In the genomic region with DNA sequence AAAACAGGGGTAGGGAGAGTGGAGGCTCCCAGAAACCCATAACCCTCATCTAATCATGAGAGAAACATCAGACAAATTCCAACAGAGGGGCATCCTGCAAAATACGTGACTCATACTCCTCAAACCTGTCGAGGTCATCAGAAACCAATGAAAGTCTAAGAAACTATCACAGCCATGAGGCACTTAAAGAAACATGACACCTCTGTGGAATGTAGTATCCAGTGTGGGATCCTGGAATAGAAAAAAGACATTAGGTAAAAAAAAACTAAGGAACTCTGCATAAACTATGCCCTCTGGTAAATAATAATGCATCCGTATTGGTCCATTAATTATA, we compare ENCODE assay signal across 12 cellular contexts. TPM values are rescaled to one million over a fixed set of nuclear protein-coding genes. Genes with fewer than 3 reads are reported as not detected.
DNase-seq lines count a peak whose midpoint lies in the region; ATAC-seq, FAIRE-seq and TF ChIP-seq lines count a peak whose summit lies in the region.
"Had no signal": no experiment of that assay in that cellular context is flagged by ENCODE, and none has a peak within 500 bp of the region (broad histone marks: within the 10 kb centered on the region; RNA-seq: fewer than 3 reads in every experiment).

No MANE protein-coding gene starts in this region.

- dilution Hi-C loops in mammary epithelial cell (cut with HindIII; ENCODE audit: low sequenced_read_pairs): no loop called here

- no peaks in the 10 kb centered on the region for H3K79me2 ChIP-seq in mammary epithelial cell (ENCODE audit: insufficient read depth, low read length)
- H3K79me2 ChIP-seq in HepG2 (ENCODE audit: insufficient read depth, low read length): no peaks in the 10 kb centered on the region

- H4K20me1 ChIP-seq in mammary epithelial cell (ENCODE audit: insufficient read depth, low read length) (no peaks in the 10 kb centered on the region), HepG2 (ENCODE audit: insufficient read depth, low read length) (no peaks in the 10 kb centered on the region)

- intact Hi-C loops in A673 (cut with micrococcal nuclease; ENCODE audit: unreplicated experiment): no loop called here
- intact Hi-C loops in mammary epithelial cell (cut with micrococcal nuclease): no loop called here
- intact Hi-C loops in HepG2 (cut with micrococcal nuclease; ENCODE audit: unreplicated experiment): no loop called here

- TF ChIP-seq CTCF in A673 (conservative IDR thresholded peaks at IDR 0.05; ENCODE audit: low read depth, low read length) (no peak), mammary epithelial cell (conservative IDR thresholded peaks at IDR 0.05 in 1 of 2, IDR thresholded peaks at IDR 0.05 in 1 of 2; ENCODE audit: extremely low read depth in 1 of 2, insufficient read depth in 1 of 2, low read depth in 1 of 2, low read length in 2 of 2) (no peak), HepG2 (CRISPR knock-in tag; IDR thresholded peaks at IDR 0.05) (no peak), GM13977 (IDR thresholded peaks at IDR 0.05; ENCODE audit: extremely low read depth, insufficient read depth, missing control alignments) (no peak)

- no TSS peak for BruUV-seq in A673 (replicated peaks; lab: Mats Ljungman, UMichigan)
- BruUV-seq in mammary epithelial cell (replicated peaks; lab: Mats Ljungman, UMichigan): no TSS peak
- no TSS peak for BruUV-seq in HepG2 (replicated peaks; lab: Mats Ljungman, UMichigan)

- in situ Hi-C loops in mammary epithelial cell (cut with MboI; ENCODE audit: low sequenced_read_pairs in 2 of 2): no loop called here
- in situ Hi-C loops in HepG2 (cut with HindIII; ENCODE audit: extremely low pct_ligation_motif_present, low pct_unique_long_range_greater_than_20kb): no loop called here
- in situ Hi-C loops in GM13977 (cut with MboI; ENCODE audit: low pct_unique_long_range_greater_than_20kb, low sequenced_read_pairs, unreplicated experiment): no loop called here

- no peak overlapping the region for H3K9ac ChIP-seq in mammary epithelial cell (ENCODE audit: insufficient read depth, low read length)
- H3K9ac ChIP-seq in HepG2 (ENCODE audit: insufficient read depth, low read depth, low read length): no peak overlapping the region

- no peak for TF ChIP-seq EP300 in HepG2 (IDR thresholded peaks at IDR 0.05; ENCODE audit: low read depth in 2 of 2, low read length in 2 of 2)
- TF ChIP-seq EP300 in HepG2 (CRISPR knock-in tag; IDR thresholded peaks at IDR 0.05; ENCODE audit: borderline replicate concordance): no peak

- H3K9me3 ChIP-seq in A673 (ENCODE audit: low read depth, low read length, poor library complexity, severe bottlenecking): no peaks in the 10 kb centered on the region
- no peaks in the 10 kb centered on the region for H3K9me3 ChIP-seq in mammary epithelial cell (replicated peaks; ENCODE audit: insufficient read depth, low read length)
- H3K9me3 ChIP-seq in HepG2 (ENCODE audit: low read length): no peaks in the 10 kb centered on the region
- H3K9me3 ChIP-seq: ovary had no signal

- 20% methylated on average over 3 of the region's 3 CpGs for WGBS in mammary epithelial cell (ENCODE audit: low coverage, missing lambda C conversion rate)
- 45% methylated on average over 3 of the region's 3 CpGs for WGBS in HepG2 (ENCODE audit: low lambda C conversion rate)

- H3K27ac ChIP-seq in A673 (ENCODE audit: low read depth, low read length, poor library complexity, severe bottlenecking): no peak overlapping the region
- peak overlapping the region; percentile 90 for H3K27ac ChIP-seq in mammary epithelial cell (ENCODE audit: insufficient read depth, low read depth, low read length)
- no peak overlapping the region for H3K27ac ChIP-seq in HepG2 (ENCODE audit: extremely low read length, insufficient read depth, low read length)
- H3K27ac ChIP-seq: C4-2B, ovary had no signal

- TF ChIP-seq POLR2A in HepG2 (IDR thresholded peaks at IDR 0.05; ENCODE audit: insufficient read depth in 1 of 2, low read depth in 2 of 2, low read length in 2 of 2): no peak

- H3K27me3 ChIP-seq in A673 (replicated peaks; ENCODE audit: insufficient read depth, low read depth, low read length, poor library complexity): no peaks in the 10 kb centered on the region
- H3K27me3 ChIP-seq in mammary epithelial cell (ENCODE audit: insufficient read depth, low read length): no peaks in the 10 kb centered on the region
- H3K27me3 ChIP-seq in HepG2 (ENCODE audit: control insufficient read depth in 1 of 2, insufficient read depth in 2 of 2, low read length in 2 of 2): 0 out of 5 replicates have a peak, but pooled peaks cover 0 to 3% of the 10 kb centered on the region in 2 experiments
- H3K27me3 ChIP-seq: ovary had no signal

- no peak for TF ChIP-seq RAD21 in HepG2 (CRISPR knock-in tag; IDR thresholded peaks at IDR 0.05)

- CTCF ChIA-PET in A673 (lab: Charles Lee): no interaction called here
- CTCF ChIA-PET in mammary epithelial cell (lab: Charles Lee; ENCODE audit: low non-redundant PET): no interaction called here
- CTCF ChIA-PET in HepG2 (lab: Yijun Ruan, JAX; ENCODE audit: low intra/inter-chr PET ratio, low total read pairs): no interaction called here

- no peak overlapping the region for H3K4me3 ChIP-seq in A673 (ENCODE audit: low read depth, low read length, poor library complexity, severe bottlenecking)
- H3K4me3 ChIP-seq in mammary epithelial cell (replicated peaks in 1 of 3; ENCODE audit: insufficient read depth in 1 of 3, low read depth in 2 of 3, low read length in 3 of 3): no peak overlapping the region
- no peak overlapping the region for H3K4me3 ChIP-seq in HepG2 (replicated peaks in 1 of 3; ENCODE audit: insufficient read depth in 1 of 3, low read depth in 2 of 3, low read length in 3 of 3)
- H3K4me3 ChIP-seq: ovary had no signal

- DNase-seq in A673 (ENCODE audit: low spot score) (peak; percentile 40), HTR-8/SVneo (ENCODE audit: insufficient read length, low spot score) (peak; percentile 93), mammary epithelial cell (peak; percentile 79), HepG2 (ENCODE audit: low spot score) (peak; percentile 41), GM13977 (ENCODE audit: low spot score) (no peak), OCI-M1 (lab: John Stamatoyannopoulos, UW) (no peak)
- no peak for DNase-seq in activated CD8-positive, alpha-beta memory T cell treated with anti-CD3 and anti-CD28 coated beads, Interleukin-2, amount 50 U/mL, for 4 hours
- DNase-seq: activated CD8-positive, alpha-beta T cell treated with anti-CD3 and anti-CD28 coated beads for 36 hours; ovary had no signal

- ATAC-seq in HepG2 (no peak), HG02759 (IDR thresholded peaks at IDR 0.05; ENCODE audit: unreplicated experiment) (no peak)
- ATAC-seq: activated CD8-positive, alpha-beta T cell treated with anti-CD3 and anti-CD28 coated beads for 36 hours had no signal

- POLR2A ChIA-PET in A673 (lab: Charles Lee; ENCODE audit: low non-redundant PET): no interaction called here
- POLR2A ChIA-PET in HepG2 (lab: Yijun Ruan, JAX): no interaction called here

- H2AFZ ChIP-seq in mammary epithelial cell (ENCODE audit: low read depth, low read length): peak overlapping the region; percentile 74
- no peak overlapping the region for H2AFZ ChIP-seq in HepG2 (ENCODE audit: low read length)

- no peaks in the 10 kb centered on the region for H3K36me3 ChIP-seq in A673 (ENCODE audit: insufficient read depth, low read length, poor library complexity, severe bottlenecking)
- H3K36me3 ChIP-seq in mammary epithelial cell (ENCODE audit: insufficient read depth, low read length): no peaks in the 10 kb centered on the region
- H3K36me3 ChIP-seq in HepG2 (replicated peaks in 1 of 2; ENCODE audit: control insufficient read depth in 1 of 2, insufficient read depth in 2 of 2, low read length in 2 of 2): no peaks in the 10 kb centered on the region
- H3K36me3 ChIP-seq: ovary had no signal

- H3K4me1 ChIP-seq in A673 (ENCODE audit: insufficient read depth, low read length, poor library complexity, severe bottlenecking): no peaks in the 10 kb centered on the region
- peaks cover 23% of the 10 kb centered on the region for H3K4me1 ChIP-seq in mammary epithelial cell (ENCODE audit: insufficient read depth, low read length)
- H3K4me1 ChIP-seq in HepG2 (ENCODE audit: insufficient read depth, low read length): peaks cover 41% of the 10 kb centered on the region

- H3K4me2 ChIP-seq in mammary epithelial cell (ENCODE audit: insufficient read depth, low read depth, low read length): peak overlapping the region; percentile 65
- no peak overlapping the region for H3K4me2 ChIP-seq in HepG2 (ENCODE audit: low read depth, low read length)

- no peak for FAIRE-seq in HTR-8/SVneo (lab: Jason Lieb, UNC)
- no peak for FAIRE-seq in HepG2 (lab: Jason Lieb, UNC)
- FAIRE-seq: endometrium had no signal

RNA-seq across cellular contexts. Expression of gene CDH5, which starts 16.4 kb away (rescaled TPM):
- total RNA-seq in A673 (2021) (0.09 and 0.26 TPM in 2 replicates), mammary epithelial cell (under 1 TPM in 1 of 2 donors, not detected in 1; 0.12 TPM), HepG2 (2016; rRNA removed; fragmentation: Illumina TruSeq; extraction: Trizol) (0.34 and 0.71 TPM in 2 replicates)
- polyA plus RNA-seq in mammary epithelial cell (0.03 TPM), HepG2 (2011; rRNA removed) (1.0 and 1.1 TPM in 2 replicates)
- not detected for polyA minus RNA-seq in mammary epithelial cell
- not detected in 2 replicates for total RNA-seq in HepG2 (2016; cell fraction: cytosol; rRNA removed; fragmentation: Illumina TruSeq; extraction: Trizol; ENCODE audit: low read depth)
- 0.37 and 0.46 TPM in 2 replicates for total RNA-seq in HepG2 (2016; cell fraction: insoluble cytoplasmic fraction; rRNA removed; fragmentation: Illumina TruSeq; extraction: Trizol)
- total RNA-seq in HepG2 (2016; cell fraction: membrane; rRNA removed; fragmentation: Illumina TruSeq; extraction: Trizol): 0.15 and 0.24 TPM in 2 replicates
- total RNA-seq in HepG2 (2016; cell fraction: nucleus; rRNA removed; fragmentation: Illumina TruSeq; extraction: Trizol): 0.53 and 0.99 TPM in 2 replicates
- polyA plus RNA-seq in HepG2 (2011; cell fraction: cytosol; rRNA removed): 0.85 and 1.1 TPM in 2 replicates
- polyA plus RNA-seq in HepG2 (2011; cell fraction: nucleus; rRNA removed): 0.78 and 1.3 TPM in 2 replicates
- 0.63 and 2.2 TPM in 2 replicates for polyA plus RNA-seq in HepG2 (2012)
- polyA plus RNA-seq in HepG2 (2016; cell fraction: cytosol; fragmentation: Illumina TruSeq; extraction: Trizol; ENCODE audit: low read depth): 0.03 and 0.07 TPM in 2 replicates
- polyA plus RNA-seq in HepG2 (2016; cell fraction: insoluble cytoplasmic fraction; fragmentation: Illumina TruSeq; extraction: Trizol; ENCODE audit: low read depth): 0.11 and 0.25 TPM in 2 replicates
- 0.09 and 0.19 TPM in 2 replicates for polyA plus RNA-seq in HepG2 (2016; cell fraction: membrane; fragmentation: Illumina TruSeq; extraction: Trizol; ENCODE audit: low read depth)
- polyA plus RNA-seq in HepG2 (2016; cell fraction: nucleus; fragmentation: Illumina TruSeq; extraction: Trizol; ENCODE audit: insufficient read depth, low read depth): 0.67 and 0.83 TPM in 2 replicates
- polyA minus RNA-seq in HepG2 (2011; rRNA and poly(A)+ RNA removed; ENCODE audit: low replicate concordance): 1.8 and 2.9 TPM in 2 replicates
- polyA minus RNA-seq in HepG2 (2011; cell fraction: cytosol; rRNA and poly(A)+ RNA removed): 0.35 and 1.8 TPM in 2 replicates
- polyA minus RNA-seq in HepG2 (2011; cell fraction: nucleus; rRNA and poly(A)+ RNA removed): 0.99 and 3.0 TPM in 2 replicates
- total RNA-seq: activated CD8-positive, alpha-beta T cell treated with anti-CD3 and anti-CD28 coated beads for 36 hours had no signal

RNA-seq across cellular contexts. Expression of gene BEAN1, which starts 44.2 kb away (rescaled TPM):
- not detected in 2 replicates for total RNA-seq in A673 (2021)
- total RNA-seq in mammary epithelial cell: 1 to 10 TPM; 1.3 to 1.9 TPM
- 0.61 TPM for polyA plus RNA-seq in mammary epithelial cell
- not detected for polyA minus RNA-seq in mammary epithelial cell
- total RNA-seq in HepG2 (2016; rRNA removed; fragmentation: Illumina TruSeq; extraction: Trizol): 0.29 and 0.53 TPM in 2 replicates
- total RNA-seq in HepG2 (2016; cell fraction: cytosol; rRNA removed; fragmentation: Illumina TruSeq; extraction: Trizol; ENCODE audit: low read depth): 1.9 TPM in 2 replicates
- total RNA-seq in HepG2 (2016; cell fraction: insoluble cytoplasmic fraction; rRNA removed; fragmentation: Illumina TruSeq; extraction: Trizol): 0.25 and 0.54 TPM in 2 replicates
- total RNA-seq in HepG2 (2016; cell fraction: membrane; rRNA removed; fragmentation: Illumina TruSeq; extraction: Trizol): 0.56 and 1.5 TPM in 2 replicates
- total RNA-seq in HepG2 (2016; cell fraction: nucleus; rRNA removed; fragmentation: Illumina TruSeq; extraction: Trizol): 0.65 TPM in 1 of 2 replicates, not detected in the other
- 1.4 and 3.9 TPM in 2 replicates for polyA plus RNA-seq in HepG2 (2011; rRNA removed)
- polyA plus RNA-seq in HepG2 (2011; cell fraction: cytosol; rRNA removed): 2.0 and 2.5 TPM in 2 replicates
- polyA plus RNA-seq in HepG2 (2011; cell fraction: nucleus; rRNA removed): 3.4 and 5.2 TPM in 2 replicates
- polyA plus RNA-seq in HepG2 (2012): 1.6 and 4.4 TPM in 2 replicates
- 2.9 and 4.2 TPM in 2 replicates for polyA plus RNA-seq in HepG2 (2016; cell fraction: cytosol; fragmentation: Illumina TruSeq; extraction: Trizol; ENCODE audit: low read depth)
- 0.10 TPM in 1 of 2 replicates, not detected in the other for polyA plus RNA-seq in HepG2 (2016; cell fraction: insoluble cytoplasmic fraction; fragmentation: Illumina TruSeq; extraction: Trizol; ENCODE audit: low read depth)
- polyA plus RNA-seq in HepG2 (2016; cell fraction: membrane; fragmentation: Illumina TruSeq; extraction: Trizol; ENCODE audit: low read depth): 2.4 and 2.8 TPM in 2 replicates
- polyA plus RNA-seq in HepG2 (2016; cell fraction: nucleus; fragmentation: Illumina TruSeq; extraction: Trizol; ENCODE audit: insufficient read depth, low read depth): 0.81 and 1.1 TPM in 2 replicates
- 0.21 and 3.5 TPM in 2 replicates for polyA minus RNA-seq in HepG2 (2011; rRNA and poly(A)+ RNA removed; ENCODE audit: low replicate concordance)
- 1.7 TPM in 1 of 2 replicates, not detected in the other for polyA minus RNA-seq in HepG2 (2011; cell fraction: cytosol; rRNA and poly(A)+ RNA removed)
- polyA minus RNA-seq in HepG2 (2011; cell fraction: nucleus; rRNA and poly(A)+ RNA removed): 1.5 and 1.9 TPM in 2 replicates
- total RNA-seq: activated CD8-positive, alpha-beta T cell treated with anti-CD3 and anti-CD28 coated beads for 36 hours had no signal

Comparison
In these comparisons a context has a peak if more than half of its experiments do, and no peak if none do; other contexts are left out.
1. DNase-seq: peak in A673 (single experiment), HTR-8/SVneo (single experiment), mammary epithelial cell (single experiment) and HepG2 (single experiment); none in activated CD8-positive, alpha-beta memory T cell treated with anti-CD3 and anti-CD28 coated beads, Interleukin-2, amount 50 U/mL, for 4 hours (single experiment), GM13977 (single experiment) and OCI-M1 (single experiment).